ENCODE assay signal across 17 cellular contexts in the genomic region with DNA sequence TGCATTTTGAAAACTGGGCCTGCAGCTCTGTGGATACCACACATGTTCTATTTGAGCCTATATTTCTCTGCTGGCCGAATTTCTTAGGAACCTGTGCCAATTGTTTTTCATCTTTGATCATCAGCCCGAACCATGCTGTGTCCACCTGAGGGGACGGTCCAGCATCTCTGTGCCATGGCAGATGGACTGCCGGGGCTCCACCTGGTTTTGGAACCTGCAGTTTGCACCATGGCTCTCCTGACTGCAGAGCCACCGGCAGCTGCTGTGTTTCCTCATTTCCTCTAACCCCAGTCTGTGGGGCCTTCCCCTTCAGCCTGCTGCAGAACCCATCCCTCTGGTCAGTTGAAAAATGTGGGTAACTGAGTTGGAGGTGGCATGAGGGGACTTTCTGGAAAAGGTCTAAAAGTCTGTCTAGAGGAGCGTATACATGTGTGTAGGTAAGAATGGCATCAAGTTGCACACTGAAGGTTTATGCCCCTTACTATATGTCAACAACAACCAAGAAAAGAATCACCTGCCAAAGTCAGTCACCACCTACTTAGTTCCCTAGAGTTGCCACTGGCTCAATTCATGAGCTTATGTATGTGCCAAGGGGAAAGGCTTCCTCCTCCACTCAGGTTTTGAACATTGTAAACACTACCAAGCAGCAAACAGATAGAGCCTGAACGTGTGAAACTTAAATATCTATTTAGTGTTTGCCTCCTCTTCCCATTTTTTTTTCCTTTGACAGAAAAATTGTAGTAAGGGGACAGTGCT.
DNase-seq lines count a peak whose midpoint lies in the region; ATAC-seq and TF ChIP-seq lines count a peak whose summit lies in the region.
"Had no signal": no experiment of that assay in that cellular context is flagged by ENCODE, and none has a peak within 500 bp of the region (broad histone marks: within the 10 kb centered on the region; RNA-seq: fewer than 3 reads in every experiment).

No MANE protein-coding gene starts in this region.

- DNase-seq in CD1c-positive myeloid dendritic cell (ENCODE audit: extremely low spot score) (peak; percentile 9), SKM-1 (lab: John Stamatoyannopoulos, UW; ENCODE audit: unreplicated experiment) (peak; percentile 27), mesenchymal stem cell (no peak), NCI-H2029 (lab: John Stamatoyannopoulos, UW) (no peak), suprapubic skin (ENCODE audit: low spot score in 2 of 2) (no peak)
- DNase-seq: BE2C; Calu3; CD8-positive, alpha-beta T cell; DMS153; Karpas-422; NCI-H1694 treated with DMSO at 0.1 percent for 48 hours; NCI-H446; NCI-H526; Peyer's patch had no signal

- H3K4me3 ChIP-seq in BLaER1 treated with 17β-estradiol and CSF1 and Interleukin-3, amounts not matched to agents 10 nM and 100 nM = no peak overlapping the region
- no peak overlapping the region for H3K4me3 ChIP-seq in mesenchymal stem cell (ENCODE audit: insufficient read depth in 1 of 2, low read depth in 1 of 2, low read length in 2 of 2)
- no peak overlapping the region for H3K4me3 ChIP-seq in suprapubic skin
- H3K4me3 ChIP-seq: Peyer's patch, SJCRH30 had no signal

- no peak overlapping the region for H3K14ac ChIP-seq in mesenchymal stem cell (ENCODE audit: low read length in 2 of 2)

- no peak overlapping the region for H3K9ac ChIP-seq in BLaER1 treated with 17β-estradiol and CSF1 and Interleukin-3, amounts not matched to agents 10 nM and 100 nM
- no peak overlapping the region for H3K9ac ChIP-seq in mesenchymal stem cell (ENCODE audit: low read length)

- no peak overlapping the region for H4K91ac ChIP-seq in mesenchymal stem cell (ENCODE audit: low read length)

- ATAC-seq in GM18517 (IDR thresholded peaks at IDR 0.05; ENCODE audit: unreplicated experiment) = no peak
- ATAC-seq: CD8-positive, alpha-beta T cell had no signal

- H2AK5ac ChIP-seq in mesenchymal stem cell (ENCODE audit: low read length, severe bottlenecking) = no peak overlapping the region

- no peak for TF ChIP-seq EP300 in suprapubic skin (IDR thresholded peaks at IDR 0.05)

- H3K79me1 ChIP-seq in mesenchymal stem cell (replicated peaks; ENCODE audit: low read length, poor library complexity, severe bottlenecking) = no peaks in the 10 kb centered on the region

- no peaks in the 10 kb centered on the region; a peak in 1 of 22 replicates for H3K9me3 ChIP-seq in BLaER1 treated with 17β-estradiol and CSF1 and Interleukin-3, amounts not matched to agents 10 nM and 100 nM (replicated peaks in 1 of 11)
- H3K9me3 ChIP-seq in mesenchymal stem cell (ENCODE audit: control insufficient read depth, low read length) (no peaks in the 10 kb centered on the region), suprapubic skin (no peaks in the 10 kb centered on the region)
- H3K9me3 ChIP-seq: BE2C, Peyer's patch, SJCRH30 had no signal

- H2BK5ac ChIP-seq in mesenchymal stem cell (ENCODE audit: low read depth, low read length, poor library complexity, severe bottlenecking) = no peak overlapping the region

- no peaks in the 10 kb centered on the region for H3K27me3 ChIP-seq in BLaER1 treated with 17β-estradiol and CSF1 and Interleukin-3, amounts not matched to agents 10 nM and 100 nM
- no peaks in the 10 kb centered on the region for H3K27me3 ChIP-seq in mesenchymal stem cell (ENCODE audit: control insufficient read depth in 1 of 2, insufficient read depth in 1 of 2, low read length in 2 of 2)
- H3K27me3 ChIP-seq in suprapubic skin = no peaks in the 10 kb centered on the region
- H3K27me3 ChIP-seq: BE2C, Peyer's patch, SJCRH30 had no signal

- H3K4me1 ChIP-seq in BLaER1 treated with 17β-estradiol and CSF1 and Interleukin-3, amounts not matched to agents 10 nM and 100 nM = peaks cover 14 to 61% (median 47%) of the 10 kb centered on the region in 10 experiments
- H3K4me1 ChIP-seq in mesenchymal stem cell (ENCODE audit: control insufficient read depth, insufficient read depth, low read depth, low read length) (peaks cover 3% of the 10 kb centered on the region), suprapubic skin (no peaks in the 10 kb centered on the region)
- H3K4me1 ChIP-seq: BE2C, SJCRH30 had no signal

- no peak overlapping the region for H2BK15ac ChIP-seq in mesenchymal stem cell (ENCODE audit: low read depth, poor library complexity, severe bottlenecking)

- H2BK12ac ChIP-seq in mesenchymal stem cell (ENCODE audit: low read length in 2 of 2) = no peak overlapping the region

- no peak overlapping the region for H2AFZ ChIP-seq in mesenchymal stem cell (ENCODE audit: low read depth, low read length)

- peak overlapping the region; percentile 17 for H4K8ac ChIP-seq in mesenchymal stem cell (ENCODE audit: low read length)

- no peaks in the 10 kb centered on the region for H3K36me3 ChIP-seq in BLaER1 treated with 17β-estradiol and CSF1 and Interleukin-3, amounts not matched to agents 10 nM and 100 nM
- no peaks in the 10 kb centered on the region for H3K36me3 ChIP-seq in mesenchymal stem cell (ENCODE audit: control insufficient read depth in 1 of 2, insufficient read depth in 2 of 2, low read depth in 1 of 2, low read length in 2 of 2)
- no peaks in the 10 kb centered on the region for H3K36me3 ChIP-seq in suprapubic skin
- H3K36me3 ChIP-seq: BE2C, Peyer's patch, SJCRH30 had no signal

- H4K20me1 ChIP-seq in BLaER1 treated with 17β-estradiol and CSF1 and Interleukin-3, amounts not matched to agents 10 nM and 100 nM = no peaks in the 10 kb centered on the region

- TF ChIP-seq POLR2A in suprapubic skin (IDR thresholded peaks at IDR 0.05) = no peak

- WGBS in mesenchymal stem cell = 62% methylated on average over 6 of the region's 7 CpGs
- WGBS in suprapubic skin = 86% methylated on average over 7 of the region's 7 CpGs

- H2BK120ac ChIP-seq in mesenchymal stem cell (ENCODE audit: low read depth, low read length) = no peak overlapping the region

- no peak overlapping the region for H3K23ac ChIP-seq in mesenchymal stem cell (ENCODE audit: low read length in 2 of 2)

- no peak for TF ChIP-seq CTCF in suprapubic skin (IDR thresholded peaks at IDR 0.05)

- H3K18ac ChIP-seq in mesenchymal stem cell (ENCODE audit: low read depth in 1 of 2, low read length in 2 of 2) = no peak overlapping the region

- peak overlapping the region in 10 of 11 experiments; percentile 19 to 84 (median 36); a peak in 15 of 22 replicates for H3K4me2 ChIP-seq in BLaER1 treated with 17β-estradiol and CSF1 and Interleukin-3, amounts not matched to agents 10 nM and 100 nM
- no peak overlapping the region for H3K4me2 ChIP-seq in mesenchymal stem cell (ENCODE audit: low read length, poor library complexity, severe bottlenecking)

- H3K27ac ChIP-seq in BLaER1 treated with 17β-estradiol and CSF1 and Interleukin-3, amounts not matched to agents 10 nM and 100 nM = peak overlapping the region in 4 of 11 experiments; percentile 5 to 35 (median 8); a peak in 3 of 22 replicates
- no peak overlapping the region for H3K27ac ChIP-seq in mesenchymal stem cell (ENCODE audit: low read length, poor library complexity, severe bottlenecking)
- H3K27ac ChIP-seq in suprapubic skin = no peak overlapping the region
- H3K27ac ChIP-seq: Peyer's patch, SJCRH30 had no signal

- no peak overlapping the region for H3K4ac ChIP-seq in mesenchymal stem cell (ENCODE audit: low read depth in 1 of 2, low read length in 2 of 2)

Comparison
In these comparisons a context has a peak if more than half of its experiments do, and no peak if none do; other contexts are left out.
1. DNase-seq: peak in CD1c-positive myeloid dendritic cell (single experiment) and SKM-1 (single experiment); none in mesenchymal stem cell (single experiment), NCI-H2029 (single experiment) and suprapubic skin (0 of 2).